Comparison of ENCODE assay signal across 19 cellular contexts in the genomic region with DNA sequence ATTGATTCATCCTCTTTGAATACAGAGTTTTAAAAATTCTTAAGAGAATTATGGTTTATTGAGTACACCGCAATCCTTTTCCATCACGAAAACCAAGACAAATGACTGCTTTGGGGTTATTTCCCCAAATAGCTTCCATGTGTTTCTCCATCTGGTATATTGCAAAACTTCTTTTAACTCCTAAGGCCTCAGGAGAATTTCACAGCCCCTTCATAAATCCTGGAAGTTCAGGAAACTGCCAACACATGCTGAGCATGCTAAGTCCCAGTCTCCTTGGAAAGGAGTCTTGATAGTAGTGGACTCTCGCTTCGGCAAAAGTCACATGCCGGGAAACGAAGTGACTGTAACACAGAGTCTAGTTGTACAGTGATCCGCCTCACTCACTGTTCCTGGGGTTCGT.
DNase-seq lines count a peak whose midpoint lies in the region; TF ChIP-seq lines count a peak whose summit lies in the region.
"Had no signal": no experiment of that assay in that cellular context is flagged by ENCODE, and none has a peak within 500 bp of the region (broad histone marks: within the 10 kb centered on the region; RNA-seq: fewer than 3 reads in every experiment).

No MANE protein-coding gene starts in this region.

- H3K4me1 ChIP-seq in sigmoid colon, result no peaks in the 10 kb centered on the region
- no peaks in the 10 kb centered on the region for H3K4me1 ChIP-seq in HAP-1
- H3K4me1 ChIP-seq: upper lobe of left lung had no signal

- TF ChIP-seq CTCF in AG09319 (IDR thresholded peaks at IDR 0.05; ENCODE audit: low read depth, low read length), result no peak
- no peak for TF ChIP-seq CTCF in fibroblast of the aortic adventitia (IDR thresholded peaks at IDR 0.05; ENCODE audit: insufficient read depth, low read length)
- no peak for TF ChIP-seq CTCF in sigmoid colon (IDR thresholded peaks at IDR 0.05)

- intact Hi-C loops in sigmoid colon (cut with DNase I), result no loop called here

- peaks cover 13% of the 10 kb centered on the region for H3K4me1 Mint-ChIP-seq in activated naive CD8-positive, alpha-beta T cell treated with anti-CD3 and anti-CD28 coated beads for 36 hours

- DNase-seq in AG09319 (ENCODE audit: extremely low read depth, low read depth) (peak; percentile 54), RPMI7951 (ENCODE audit: low read depth) (peak; percentile 92), fibroblast of the aortic adventitia (ENCODE audit: low read depth) (peak; percentile 74), sigmoid colon (peak; percentile 74), NCI-H128 (lab: John Stamatoyannopoulos, UW; ENCODE audit: unreplicated experiment) (no peak), AML-193 (lab: John Stamatoyannopoulos, UW) (no peak), HAP-1 (ENCODE audit: low spot score in 2 of 2) (no peak)
- no peak for DNase-seq in activated naive CD8-positive, alpha-beta T cell treated with anti-CD3 and anti-CD28 coated beads for 36 hours
- DNase-seq: ACHN; activated CD4-positive, CD25-positive, alpha-beta regulatory T cell treated with anti-CD3 and anti-CD28 coated beads, Interleukin-2, amount 50 U/mL, for 72 hours; immature natural killer cell; mammary epithelial cell; NCI-H2081 treated with DMSO at 0.1 percent for 48 hours; NCI-H524 treated with DMSO at 0.1 percent for 48 hours; stimulated activated CD4-positive, alpha-beta T cell treated with anti-CD3 and anti-CD28 coated beads, Interleukin-15, amount 100 ng/mL, for 24 hours; stimulated activated naive B cell treated with anti-CD40 and anti-IgM and Interleukin-4, amounts not matched to agents 10 μg/mL and 1 μg/mL and 100 μg/mL, for 72 hours; upper lobe of left lung had no signal

- peaks cover 5% of the 10 kb centered on the region for H3K36me3 Mint-ChIP-seq in activated naive CD8-positive, alpha-beta T cell treated with anti-CD3 and anti-CD28 coated beads for 36 hours
- H3K36me3 Mint-ChIP-seq: natural killer cell treated with Interleukin-12 subunit alpha and Interleukin-12 subunit beta and Interleukin-15 and Interleukin-18, amount 100 ng/mL, for 72 hours had no signal

- H3K36me3 ChIP-seq in sigmoid colon (no peaks in the 10 kb centered on the region), HAP-1 (replicated peaks) (no peaks in the 10 kb centered on the region)
- H3K36me3 ChIP-seq: upper lobe of left lung had no signal

- in situ Hi-C loops in HAP-1 (cut with MboI; ENCODE audit: low sequenced_read_pairs), result no loop called here

- TF ChIP-seq POLR2A in sigmoid colon (IDR thresholded peaks at IDR 0.05), result no peak

- no peak overlapping the region for H3K4me3 ChIP-seq in fibroblast of the aortic adventitia (ENCODE audit: low read depth, low read length)
- no peak overlapping the region for H3K4me3 ChIP-seq in sigmoid colon
- no peak overlapping the region for H3K4me3 ChIP-seq in HAP-1
- H3K4me3 ChIP-seq: upper lobe of left lung had no signal

- TF ChIP-seq EP300 in sigmoid colon (IDR thresholded peaks at IDR 0.05), result no peak

- H3K9me3 ChIP-seq in sigmoid colon, result no peaks in the 10 kb centered on the region
- no peaks in the 10 kb centered on the region for H3K9me3 ChIP-seq in HAP-1
- H3K9me3 ChIP-seq: upper lobe of left lung had no signal

- H3K27me3 ChIP-seq in sigmoid colon (no peaks in the 10 kb centered on the region), HAP-1 (ENCODE audit: low read depth) (no peaks in the 10 kb centered on the region)
- H3K27me3 ChIP-seq: upper lobe of left lung had no signal

- H3K27ac ChIP-seq in sigmoid colon, result no peak overlapping the region
- H3K27ac ChIP-seq: upper lobe of left lung had no signal

- WGBS in sigmoid colon, 2 donors, result 92 to 96% methylated on average over 8 of the region's 8 CpGs

- no peaks in the 10 kb centered on the region for H3K27me3 Mint-ChIP-seq in activated naive CD8-positive, alpha-beta T cell treated with anti-CD3 and anti-CD28 coated beads for 36 hours
- H3K27me3 Mint-ChIP-seq: stimulated activated naive B cell treated with anti-CD40 and anti-IgM and Interleukin-4, amounts not matched to agents 10 μg/mL and 1 μg/mL and 100 μg/mL, for 72 hours had no signal

- no peak overlapping the region for H3K27ac Mint-ChIP-seq in activated naive CD8-positive, alpha-beta T cell treated with anti-CD3 and anti-CD28 coated beads for 36 hours
- H3K27ac Mint-ChIP-seq: immature natural killer cell; natural killer cell treated with Interleukin-12 subunit alpha and Interleukin-12 subunit beta and Interleukin-15 and Interleukin-18, amount 100 ng/mL, for 72 hours; stimulated activated naive B cell treated with anti-CD40 and anti-IgM and Interleukin-4, amounts not matched to agents 10 μg/mL and 1 μg/mL and 100 μg/mL, for 72 hours; T-helper 2 cell treated with Interferon-gamma antibody and Interleukin-4, amounts not matched to agents 5 μg/mL and 100 μg/mL, for 36 hours had no signal

- H3K9me3 Mint-ChIP-seq in activated naive CD8-positive, alpha-beta T cell treated with anti-CD3 and anti-CD28 coated beads for 36 hours, result peaks cover 3% of the 10 kb centered on the region
- H3K9me3 Mint-ChIP-seq: immature natural killer cell; natural killer cell treated with Interleukin-12 subunit alpha and Interleukin-12 subunit beta and Interleukin-15 and Interleukin-18, amount 100 ng/mL, for 72 hours; stimulated activated naive B cell treated with anti-CD40 and anti-IgM and Interleukin-4, amounts not matched to agents 10 μg/mL and 1 μg/mL and 100 μg/mL, for 72 hours; T-helper 2 cell treated with Interferon-gamma antibody and Interleukin-4, amounts not matched to agents 5 μg/mL and 100 μg/mL, for 36 hours had no signal

- H3K4me3 Mint-ChIP-seq in activated naive CD8-positive, alpha-beta T cell treated with anti-CD3 and anti-CD28 coated beads for 36 hours, result no peak overlapping the region
- H3K4me3 Mint-ChIP-seq: immature natural killer cell; natural killer cell treated with Interleukin-12 subunit alpha and Interleukin-12 subunit beta and Interleukin-15 and Interleukin-18, amount 100 ng/mL, for 72 hours; stimulated activated naive B cell treated with anti-CD40 and anti-IgM and Interleukin-4, amounts not matched to agents 10 μg/mL and 1 μg/mL and 100 μg/mL, for 72 hours; T-helper 2 cell treated with Interferon-gamma antibody and Interleukin-4, amounts not matched to agents 5 μg/mL and 100 μg/mL, for 36 hours had no signal

Comparison
In these comparisons a context has a peak if more than half of its experiments do, and no peak if none do; other contexts are left out.
1. DNase-seq: peak in AG09319 (single experiment), RPMI7951 (single experiment), fibroblast of the aortic adventitia (single experiment) and sigmoid colon (single experiment); none in NCI-H128 (single experiment), AML-193 (0 of 2), HAP-1 (0 of 2) and activated naive CD8-positive, alpha-beta T cell treated with anti-CD3 and anti-CD28 coated beads for 36 hours (single experiment).